In genomic region chr1:241330619-241331327, GRCh38 we compare ENCODE assay signal across 21 cellular contexts. TPM values are rescaled to one million over a fixed set of nuclear protein-coding genes. Genes with fewer than 3 reads are reported as not detected.
DNase-seq lines count a peak whose midpoint lies in the region; ATAC-seq, FAIRE-seq and TF ChIP-seq lines count a peak whose summit lies in the region.
"Had no signal": no experiment of that assay in that cellular context is flagged by ENCODE, and none has a peak within 500 bp of the region (broad histone marks: within the 10 kb centered on the region; RNA-seq: fewer than 3 reads in every experiment).

No MANE protein-coding gene starts in this region.

- no peak overlapping the region for H3K27ac Mint-ChIP-seq in activated naive CD4-positive, alpha-beta T cell treated with anti-CD3 and anti-CD28 coated beads, Interleukin-2, amount 10 ng/mL, durations not matched to agents 7 days and 5 days
- H3K27ac Mint-ChIP-seq: T-cell had no signal

- DNase-seq in GM13977 (ENCODE audit: low spot score): peak; percentile 33
- DNase-seq in kidney: no peak
- no peak for DNase-seq in activated naive CD4-positive, alpha-beta T cell treated with anti-CD3 and anti-CD28 coated beads, Interleukin-2, amount 10 ng/mL, durations not matched to agents 7 days and 5 days
- DNase-seq in ovary: no peak
- DNase-seq: activated gamma-delta T cell; cortex of kidney; erythroblast; glutamatergic neuron; NCI-H2029 treated with DMSO at 0.1 percent for 48 hours; pancreas; stimulated activated naive CD8-positive, alpha-beta T cell treated with anti-CD3 and anti-CD28 coated beads, Interleukin-15, Interleukin-2, amounts not matched to agents 100 U/mL and 50 U/mL, for 24 hours; T-cell had no signal

- intact Hi-C loops in kidney (cut with DNase I) (no loop called here), ovary (cut with DNase I) (no loop called here)

- H3K27ac ChIP-seq in kidney (ENCODE audit: low read depth in 2 of 2, low read length in 2 of 2) (no peak overlapping the region), ovary (no peak overlapping the region)
- H3K27ac ChIP-seq: pancreas, skin epidermis, vagina had no signal

- H3K4me3 Mint-ChIP-seq in activated naive CD4-positive, alpha-beta T cell treated with anti-CD3 and anti-CD28 coated beads, Interleukin-2, amount 10 ng/mL, durations not matched to agents 7 days and 5 days: no peak overlapping the region
- H3K4me3 Mint-ChIP-seq: T-cell had no signal

- H3K9me3 ChIP-seq in kidney (ENCODE audit: control insufficient read depth in 1 of 2, low read length in 2 of 2): no peaks in the 10 kb centered on the region
- H3K9me3 ChIP-seq in ovary: no peaks in the 10 kb centered on the region
- H3K9me3 ChIP-seq: pancreas, vagina had no signal

- no peaks in the 10 kb centered on the region for H3K27me3 Mint-ChIP-seq in activated naive CD4-positive, alpha-beta T cell treated with anti-CD3 and anti-CD28 coated beads, Interleukin-2, amount 10 ng/mL, durations not matched to agents 7 days and 5 days

- FAIRE-seq in kidney (lab: Jason Lieb, UNC): no peak
- FAIRE-seq: H54, keratinocyte, pancreas, RCC 7860 had no signal

- no peaks in the 10 kb centered on the region for H3K36me3 Mint-ChIP-seq in activated naive CD4-positive, alpha-beta T cell treated with anti-CD3 and anti-CD28 coated beads, Interleukin-2, amount 10 ng/mL, durations not matched to agents 7 days and 5 days
- H3K36me3 Mint-ChIP-seq: T-cell had no signal

- H3K9ac ChIP-seq in kidney (ENCODE audit: low read length in 2 of 2): no peak overlapping the region

- no peaks in the 10 kb centered on the region for H3K27me3 ChIP-seq in ovary
- H3K27me3 ChIP-seq: pancreas, vagina had no signal

- H3K36me3 ChIP-seq in kidney (ENCODE audit: control insufficient read depth in 1 of 2, insufficient read depth in 2 of 2, low read length in 2 of 2) (no peaks in the 10 kb centered on the region), ovary (no peaks in the 10 kb centered on the region)
- H3K36me3 ChIP-seq: pancreas, vagina had no signal

- in situ Hi-C loops in GM13977 (cut with MboI; ENCODE audit: low pct_unique_long_range_greater_than_20kb, low sequenced_read_pairs, unreplicated experiment): no loop called here

- ATAC-seq in GM19452 (IDR thresholded peaks at IDR 0.05; ENCODE audit: unreplicated experiment) (peak; percentile 57), HG02885 (IDR thresholded peaks at IDR 0.05; ENCODE audit: poor library complexity, unreplicated experiment) (peak; percentile 61), HG03565 (IDR thresholded peaks at IDR 0.05; ENCODE audit: unreplicated experiment) (peak; percentile 43), HG03439 (IDR thresholded peaks at IDR 0.05; ENCODE audit: unreplicated experiment) (no peak)
- ATAC-seq: pancreas; stimulated activated naive CD8-positive, alpha-beta T cell treated with anti-CD3 and anti-CD28 coated beads, Interleukin-15, Interleukin-2, amounts not matched to agents 100 U/mL and 50 U/mL, for 24 hours; T-cell had no signal

- peaks cover 3% of the 10 kb centered on the region for H3K9me3 Mint-ChIP-seq in activated naive CD4-positive, alpha-beta T cell treated with anti-CD3 and anti-CD28 coated beads, Interleukin-2, amount 10 ng/mL, durations not matched to agents 7 days and 5 days

- TF ChIP-seq CTCF in GM13977 (IDR thresholded peaks at IDR 0.05; ENCODE audit: extremely low read depth, insufficient read depth, missing control alignments) (no peak), kidney (IDR thresholded peaks at IDR 0.05; ENCODE audit: borderline replicate concordance, extremely low read depth, insufficient read depth) (no peak), ovary (IDR thresholded peaks at IDR 0.05) (no peak)

- no peak for TF ChIP-seq POLR2A in ovary (IDR thresholded peaks at IDR 0.05)

- CTCF ChIA-PET in activated naive CD4-positive, alpha-beta T cell treated with anti-CD3 and anti-CD28 coated beads, Interleukin-2, amount 10 ng/mL, durations not matched to agents 7 days and 5 days (lab: Charles Lee): no interaction called here

- H3K4me1 Mint-ChIP-seq in activated naive CD4-positive, alpha-beta T cell treated with anti-CD3 and anti-CD28 coated beads, Interleukin-2, amount 10 ng/mL, durations not matched to agents 7 days and 5 days: no peaks in the 10 kb centered on the region
- H3K4me1 Mint-ChIP-seq: T-cell had no signal

- TF ChIP-seq EP300 in ovary (IDR thresholded peaks at IDR 0.05): no peak

- H3K4me3 ChIP-seq in kidney (ENCODE audit: low read length in 2 of 2) (no peak overlapping the region), ovary (no peak overlapping the region)
- H3K4me3 ChIP-seq: pancreas, skin epidermis, vagina had no signal

- 65 to 84% (median 79%) methylated on average over 1 of the region's 1 CpG for whole genome bisulfite sequencing in ovary, 3 donors

- H3K4me1 ChIP-seq in kidney (ENCODE audit: control insufficient read depth in 1 of 2, insufficient read depth in 1 of 2, low read depth in 1 of 2, low read length in 2 of 2) (no peaks in the 10 kb centered on the region), ovary (ENCODE audit: insufficient read depth) (no peaks in the 10 kb centered on the region)
- H3K4me1 ChIP-seq: pancreas, vagina had no signal

RNA-seq across cellular contexts. Expression of gene RGS7, which starts 26.2 kb away (rescaled TPM):
- not detected for total RNA-seq in kidney
- polyA plus RNA-seq in kidney (ENCODE audit: insufficient read depth, low read depth, low replicate concordance): 3.6 TPM
- under 1 TPM in 6 of 7 donors, not detected in 1; 0.10 to 0.84 (median 0.37) TPM for total RNA-seq in ovary
- under 1 TPM; 0.27 to 1.00 TPM for polyA plus RNA-seq in ovary
- total RNA-seq: T-cell, vagina had no signal
- polyA plus RNA-seq: keratinocyte had no signal
